20 cellular contexts compared by ENCODE assay signal in the genomic region with DNA sequence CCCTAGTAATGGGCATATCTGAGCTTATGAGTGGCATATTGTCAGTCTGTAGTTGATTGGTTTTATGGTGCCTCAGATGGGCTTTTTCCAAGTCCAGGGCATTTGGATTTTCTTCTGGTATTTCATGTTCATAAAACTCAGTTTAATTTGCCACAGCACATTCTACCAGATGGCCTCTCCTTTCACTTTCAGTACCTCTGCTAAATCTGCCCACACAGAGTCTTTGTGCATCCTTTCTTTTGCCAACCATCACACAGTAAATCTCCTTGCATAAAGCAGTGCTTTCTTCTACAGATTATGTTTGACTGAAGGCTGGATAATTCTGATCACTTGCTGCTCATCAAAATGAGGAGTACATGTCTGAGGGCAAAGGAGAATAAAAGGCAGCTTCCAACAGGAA.
"Had no signal": no experiment of that assay in that cellular context is flagged by ENCODE, and none has a peak within 500 bp of the region (broad histone marks: within the 10 kb centered on the region; RNA-seq: fewer than 3 reads in every experiment).

No MANE protein-coding gene starts in this region.

- H3K36me3 Mint-ChIP-seq: natural killer cell had no signal

- H3K4me1 ChIP-seq: esophagus muscularis mucosa, foreskin keratinocyte, gastroesophageal sphincter, heart right ventricle, left lung, lower lobe of right lung had no signal

- H3K36me3 ChIP-seq: esophagus muscularis mucosa, gastroesophageal sphincter, heart right ventricle, left lung, lower lobe of right lung had no signal

- H3K4me3 ChIP-seq: coronary artery, dorsolateral prefrontal cortex, esophagus muscularis mucosa, gastroesophageal sphincter, heart right ventricle, left lung, lower lobe of right lung had no signal

- H3K4me3 Mint-ChIP-seq: naive thymus-derived CD4-positive, alpha-beta T cell; natural killer cell had no signal

- DNase-seq: dermis blood vessel endothelial cell; dorsolateral prefrontal cortex; effector CD4-positive, alpha-beta T cell; effector memory CD4-positive, alpha-beta T cell; foreskin keratinocyte; glutamatergic neuron; head of caudate nucleus; heart right ventricle; hippocampal formation; left cardiac atrium; left lung; left ventricle myocardium superior; lower lobe of right lung; mesendoderm; midbrain; naive thymus-derived CD4-positive, alpha-beta T cell; natural killer cell had no signal

- H3K9me3 ChIP-seq: esophagus muscularis mucosa, gastroesophageal sphincter, heart right ventricle, left lung, lower lobe of right lung had no signal

- H3K27ac ChIP-seq: coronary artery, dorsolateral prefrontal cortex, esophagus muscularis mucosa, foreskin keratinocyte, gastroesophageal sphincter, heart right ventricle, left lung, lower lobe of right lung had no signal

- H3K27me3 ChIP-seq: esophagus muscularis mucosa, foreskin keratinocyte, gastroesophageal sphincter, left lung had no signal

- H3K27ac Mint-ChIP-seq: naive thymus-derived CD4-positive, alpha-beta T cell; natural killer cell had no signal
